ENCODE assay signal across 17 cellular contexts in the genomic region with DNA sequence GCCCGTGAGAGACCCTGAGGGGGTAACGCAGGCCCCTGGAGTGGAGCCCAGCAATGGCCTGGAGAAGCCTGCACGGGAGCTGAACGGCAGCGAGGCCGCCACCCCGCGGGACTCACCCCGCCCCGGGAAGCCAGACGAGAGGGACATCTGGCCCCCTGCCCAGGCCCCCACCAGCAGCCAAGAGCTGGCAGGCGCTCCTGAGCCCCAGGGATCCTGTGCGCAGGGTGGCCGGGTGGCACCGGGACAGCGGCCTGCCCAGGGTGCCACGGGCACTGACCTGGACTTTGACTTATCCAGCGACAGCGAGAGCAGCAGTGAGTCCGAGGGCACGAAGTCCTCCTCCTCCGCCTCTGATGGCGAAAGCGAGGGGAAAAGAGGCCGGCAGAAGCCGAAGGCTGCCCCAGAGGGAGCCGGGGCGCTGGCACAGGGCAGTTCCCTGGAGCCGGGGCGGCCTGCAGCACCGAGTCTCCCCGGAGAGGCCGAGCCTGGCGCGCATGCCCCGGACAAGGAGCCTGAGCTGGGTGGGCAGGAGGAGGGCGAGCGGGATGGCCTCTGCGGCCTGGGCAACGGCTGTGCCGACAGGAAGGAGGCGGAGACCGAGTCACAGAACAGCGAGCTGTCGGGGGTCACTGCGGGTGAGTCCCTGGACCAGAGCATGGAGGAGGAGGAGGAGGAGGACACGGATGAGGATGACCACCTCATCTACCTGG.
"Had no signal": no experiment of that assay in that cellular context is flagged by ENCODE, and none has a peak within 500 bp of the region (broad histone marks: within the 10 kb centered on the region; RNA-seq: fewer than 3 reads in every experiment).

No MANE protein-coding gene starts in this region.

- H3K4me1 ChIP-seq: colonic mucosa, heart left ventricle, left ventricle myocardium inferior, psoas muscle had no signal

- H3K4me1 Mint-ChIP-seq: nephron had no signal

- ATAC-seq: heart left ventricle, psoas muscle had no signal

- H3K9me3 Mint-ChIP-seq: nephron, type B pancreatic cell had no signal

- H3K27me3 Mint-ChIP-seq: type B pancreatic cell had no signal

- H3K9me3 ChIP-seq: colonic mucosa, heart left ventricle, left ventricle myocardium inferior, psoas muscle had no signal

- FAIRE-seq: frontal cortex, small intestine, urothelium cell line had no signal

- H3K27ac ChIP-seq: colonic mucosa, heart left ventricle, left ventricle myocardium inferior, psoas muscle had no signal

- H3K27ac Mint-ChIP-seq: nephron, type B pancreatic cell had no signal

- DNase-seq: colonic mucosa; effector CD4-positive, alpha-beta T cell; hippocampal formation; left ventricle myocardium inferior; mesenchymal stem cell; midbrain; psoas muscle; retina; small intestine; stimulated activated CD4-positive, alpha-beta T cell treated with anti-CD3 and anti-CD28 coated beads, Interleukin-2, amount 100 ng/mL, for 48 hours; stimulated activated naive CD4-positive, alpha-beta T cell treated with Interleukin-2 at 50 U/mL for 16 hours had no signal

- H3K4me3 ChIP-seq: colonic mucosa, heart left ventricle, left ventricle myocardium inferior, lung, psoas muscle had no signal

- H3K27me3 ChIP-seq: colonic mucosa, heart left ventricle had no signal

- H3K4me3 Mint-ChIP-seq: nephron, type B pancreatic cell had no signal
